ENCODE assay signal across 16 cellular contexts in the genomic region with DNA sequence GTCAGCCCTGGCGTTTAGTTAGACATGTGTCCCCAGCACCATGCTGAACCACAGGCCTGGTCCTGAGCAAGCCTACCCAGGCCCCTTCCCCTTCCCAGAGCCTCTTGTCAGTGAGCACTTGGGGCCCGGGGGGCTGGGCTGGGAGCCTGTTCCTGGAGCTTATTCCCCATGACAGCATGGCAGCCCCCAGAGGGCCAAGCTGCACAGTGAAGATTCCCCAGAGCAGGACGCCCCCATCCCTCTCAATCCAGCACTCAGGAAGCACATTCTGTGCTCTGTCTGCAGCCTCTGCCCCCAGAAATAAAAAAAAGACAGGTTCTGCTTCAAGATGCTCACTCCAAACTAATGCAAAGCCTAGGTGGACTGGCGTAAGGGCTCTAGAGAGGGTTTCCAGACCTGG.
DNase-seq lines count a peak whose midpoint lies in the region; ATAC-seq, FAIRE-seq and TF ChIP-seq lines count a peak whose summit lies in the region.
"Had no signal": no experiment of that assay in that cellular context is flagged by ENCODE, and none has a peak within 500 bp of the region (broad histone marks: within the 10 kb centered on the region; RNA-seq: fewer than 3 reads in every experiment).

No MANE protein-coding gene starts in this region.

- no peak for ATAC-seq in natural killer cell treated with Interleukin-12 subunit alpha and Interleukin-12 subunit beta and Interleukin-15 and Interleukin-18, amount 100 ng/mL, for 72 hours
- no peak for ATAC-seq in natural killer cell
- ATAC-seq: HCT116 had no signal

- no peak overlapping the region for H3K4ac ChIP-seq in H1 (replicated peaks; ENCODE audit: insufficient read length, low read depth, low read length)

- H3K36me3 ChIP-seq in H1 (ENCODE audit: control insufficient read depth in 2 of 4, insufficient read depth in 4 of 4, low read length in 3 of 4) (no peaks in the 10 kb centered on the region), neural progenitor cell (no peaks in the 10 kb centered on the region), OCI-LY7 (ENCODE audit: insufficient read depth, low read length) (no peaks in the 10 kb centered on the region)

- no peak overlapping the region for H3K23ac ChIP-seq in H1 (ENCODE audit: insufficient read length)

- no TSS peak for BruUV-seq in OCI-LY7 (replicated peaks; lab: Mats Ljungman, UMichigan)

- no peaks in the 10 kb centered on the region for H3K9me3 ChIP-seq in H1 (ENCODE audit: insufficient read depth in 2 of 2, low read depth in 1 of 2, low read length in 1 of 2)
- H3K9me3 ChIP-seq in neural progenitor cell (ENCODE audit: low read depth), result no peaks in the 10 kb centered on the region
- H3K9me3 ChIP-seq in OCI-LY7 (ENCODE audit: low read length), result no peaks in the 10 kb centered on the region

- no peak for TF ChIP-seq EP300 in H1 (IDR thresholded peaks at IDR 0.05; ENCODE audit: borderline replicate concordance in 1 of 2, low read depth in 2 of 2, low read length in 2 of 2)

- H3F3A ChIP-seq in neural progenitor cell (ENCODE audit: low read depth), result peaks cover 17% of the 10 kb centered on the region

- peaks cover 9% of the 10 kb centered on the region for H3K9me3 Mint-ChIP-seq in natural killer cell treated with Interleukin-12 subunit alpha and Interleukin-12 subunit beta and Interleukin-15 and Interleukin-18, amount 100 ng/mL, for 72 hours
- H3K9me3 Mint-ChIP-seq in natural killer cell, result peaks cover 3 to 8% of the 10 kb centered on the region in 2 donors
- peaks cover 12% of the 10 kb centered on the region for H3K9me3 Mint-ChIP-seq in neural progenitor cell

- H3K4me3 ChIP-seq in H1 (ENCODE audit: extremely low read depth in 1 of 4, insufficient read depth in 2 of 4, low read depth in 3 of 4, low read length in 4 of 4) (no peak overlapping the region), neural progenitor cell (no peak overlapping the region), OCI-LY7 (ENCODE audit: low read depth, low read length, poor library complexity, severe bottlenecking) (no peak overlapping the region)

- H3K36me3 Mint-ChIP-seq in natural killer cell treated with Interleukin-12 subunit alpha and Interleukin-12 subunit beta and Interleukin-15 and Interleukin-18, amount 100 ng/mL, for 72 hours, result peaks cover 29% of the 10 kb centered on the region
- H3K36me3 Mint-ChIP-seq in natural killer cell (peaks cover 12% of the 10 kb centered on the region), neural progenitor cell (peaks cover 2% of the 10 kb centered on the region)

- H4K91ac ChIP-seq in H1 (replicated peaks; ENCODE audit: insufficient read length, low read length), result no peak overlapping the region

- 91% methylated on average over 4 of the region's 4 CpGs; no CpG with 5 or more reads in 1 of the 2 experiments for WGBS in H1 (ENCODE audit: extremely low coverage in 1 of 2, insufficient coverage in 1 of 2, insufficient read length in 1 of 2, insufficient replicate concordance in 2 of 2, low coverage in 1 of 2, low lambda C conversion rate in 2 of 2, missing lambda C conversion rate in 1 of 2), 2 experiments

- H2BK120ac ChIP-seq in H1 (replicated peaks; ENCODE audit: low read depth, low read length), result no peak overlapping the region

- peak overlapping the region; percentile 21 to 61 for H3K27ac Mint-ChIP-seq in natural killer cell treated with Interleukin-12 subunit alpha and Interleukin-12 subunit beta and Interleukin-15 and Interleukin-18, amount 100 ng/mL, for 72 hours
- H3K27ac Mint-ChIP-seq in natural killer cell (peak overlapping the region in 1 of 2 donors; percentile 65), neural progenitor cell (peak overlapping the region; percentile 57)

- H3K4me3 Mint-ChIP-seq in natural killer cell treated with Interleukin-12 subunit alpha and Interleukin-12 subunit beta and Interleukin-15 and Interleukin-18, amount 100 ng/mL, for 72 hours, result no peak overlapping the region
- H3K4me3 Mint-ChIP-seq in natural killer cell (no peak overlapping the region), neural progenitor cell (no peak overlapping the region)
- H3K4me3 Mint-ChIP-seq: CD4-positive, alpha-beta memory T cell had no signal

- no peak overlapping the region for H2BK12ac ChIP-seq in H1 (ENCODE audit: low read depth, low read length)

- H3K4me2 ChIP-seq in H1 (ENCODE audit: insufficient read depth in 1 of 2, low read depth in 2 of 2, low read length in 2 of 2), result no peak overlapping the region
- H3K4me2 ChIP-seq in neural progenitor cell, result no peak overlapping the region
- H3K4me2 ChIP-seq in OCI-LY7 (ENCODE audit: low read length), result no peak overlapping the region

- 0 out of 2 replicates have a peak overlapping the region, but pooled peaks have one; percentile 46 for H2BK15ac ChIP-seq in H1 (ENCODE audit: low read length)

- no peak overlapping the region for H2AK5ac ChIP-seq in H1 (ENCODE audit: low read depth, low read length)

- H3K56ac ChIP-seq in H1 (replicated peaks; ENCODE audit: insufficient read length, low read depth, low read length), result no peak overlapping the region

- H3K9me2 ChIP-seq in OCI-LY7 (ENCODE audit: insufficient read depth, low read length), result no peaks in the 10 kb centered on the region

- no peaks in the 10 kb centered on the region for H3K79me1 ChIP-seq in H1 (ENCODE audit: low read depth, low read length)

- no peak for TF ChIP-seq RAD21 in H1 (IDR thresholded peaks at IDR 0.05 in 1 of 2, conservative IDR thresholded peaks at IDR 0.05 in 1 of 2; ENCODE audit: low read depth in 2 of 2, low read length in 2 of 2)

- CTCF ChIA-PET in H1 (lab: Charles Lee; ENCODE audit: partially characterized antibody) (interaction anchor here (0.9 to 5.0 kb wide), 5 partner anchors 10 to 56 kb away, joined by 3 to 28 read pairs (median 5); no protein-coding TSS in a partner anchor), OCI-LY7 (lab: Charles Lee; ENCODE audit: unreplicated experiment) (no interaction called here)

- peaks cover 0 to 19% (median 8%) of the 10 kb centered on the region in 4 experiments; a peak in 3 of 7 replicates for H3K4me1 ChIP-seq in H1 (replicated peaks in 1 of 4; ENCODE audit: control insufficient read depth in 3 of 4, insufficient read depth in 4 of 4, low read length in 3 of 4)
- H3K4me1 ChIP-seq in neural progenitor cell, result peaks cover 21% of the 10 kb centered on the region
- H3K4me1 ChIP-seq in OCI-LY7 (ENCODE audit: insufficient read depth, low read length, poor library complexity, severe bottlenecking), result no peaks in the 10 kb centered on the region

- H3K79me2 ChIP-seq in H1 (ENCODE audit: control insufficient read depth in 1 of 2, insufficient read depth in 2 of 2, low read length in 2 of 2), result no peaks in the 10 kb centered on the region
- H3K79me2 ChIP-seq in neural progenitor cell (ENCODE audit: low read depth), result no peaks in the 10 kb centered on the region
- no peaks in the 10 kb centered on the region for H3K79me2 ChIP-seq in OCI-LY7 (ENCODE audit: insufficient read depth, low read depth, low read length)

- no peak overlapping the region for H4K5ac ChIP-seq in H1 (ENCODE audit: insufficient read length, low read depth, low read length)

- POLR2A ChIA-PET in H1 (lab: Charles Lee; ENCODE audit: partially characterized antibody) (no interaction called here), OCI-LY7 (lab: Charles Lee) (no interaction called here)

- no peaks in the 10 kb centered on the region for H3K27me3 Mint-ChIP-seq in natural killer cell treated with Interleukin-12 subunit alpha and Interleukin-12 subunit beta and Interleukin-15 and Interleukin-18, amount 100 ng/mL, for 72 hours
- H3K27me3 Mint-ChIP-seq in natural killer cell (ENCODE audit: low read depth in 2 of 2) (no peaks in the 10 kb centered on the region), neural progenitor cell (ENCODE audit: insufficient read depth, low read depth) (peaks cover 2% of the 10 kb centered on the region)
- H3K27me3 Mint-ChIP-seq: CD4-positive, alpha-beta memory T cell had no signal

- H3K27me3 ChIP-seq in H1 (replicated peaks in 1 of 4; ENCODE audit: control insufficient read depth in 3 of 4, extremely low read depth in 1 of 4, insufficient read depth in 3 of 4, low read length in 3 of 4) (no peaks in the 10 kb centered on the region; a peak in 1 of 7 replicates), neural progenitor cell (no peaks in the 10 kb centered on the region)

- no peak for DNase-seq in natural killer cell treated with Interleukin-12 subunit alpha and Interleukin-12 subunit beta and Interleukin-15 and Interleukin-18, amount 100 ng/mL, for 72 hours (ENCODE audit: low spot score)
- DNase-seq in natural killer cell (no peak), H1 (ENCODE audit: low read depth in 1 of 2, low spot score in 2 of 2) (no peak), neural progenitor cell (ENCODE audit: low spot score) (no peak), substantia nigra (lab: John Stamatoyannopoulos, UW) (no peak), amygdala (lab: John Stamatoyannopoulos, UW) (no peak), OCI-LY7 (ENCODE audit: low spot score) (no peak), kidney glomerular epithelial cell (lab: John Stamatoyannopoulos, UW) (no peak)
- DNase-seq: ACHN; C1 segment of cervical spinal cord; CD4-positive, alpha-beta memory T cell; DND-41; GDM1 had no signal

- no peak overlapping the region for H3K14ac ChIP-seq in H1 (ENCODE audit: insufficient read length)

- H3K23me2 ChIP-seq in H1 (ENCODE audit: low read depth, low read length), result peaks cover 5% of the 10 kb centered on the region; the same call in 1 of the 2 replicates

- FAIRE-seq in H1 (lab: Jason Lieb, UNC), result no peak
- FAIRE-seq: D721Med, H54 had no signal

- H3K4me1 Mint-ChIP-seq in natural killer cell treated with Interleukin-12 subunit alpha and Interleukin-12 subunit beta and Interleukin-15 and Interleukin-18, amount 100 ng/mL, for 72 hours (ENCODE audit: low read depth in 2 of 2), result peaks cover 30 to 33% of the 10 kb centered on the region in 2 donors
- peaks cover 42 to 71% of the 10 kb centered on the region in 2 donors for H3K4me1 Mint-ChIP-seq in natural killer cell
- peaks cover 18% of the 10 kb centered on the region for H3K4me1 Mint-ChIP-seq in neural progenitor cell

- H2BK5ac ChIP-seq in H1 (ENCODE audit: low read depth, low read length), result no peak overlapping the region

- no peak overlapping the region for H4K8ac ChIP-seq in H1 (ENCODE audit: extremely low read depth, insufficient read depth, low read length)

- H4K20me1 ChIP-seq in H1 (replicated peaks in 1 of 2; ENCODE audit: control insufficient read depth in 1 of 2, insufficient read depth in 2 of 2, low read length in 2 of 2) (no peaks in the 10 kb centered on the region), neural progenitor cell (ENCODE audit: low read depth) (no peaks in the 10 kb centered on the region), OCI-LY7 (ENCODE audit: insufficient read depth, low read length) (no peaks in the 10 kb centered on the region)

- no peak overlapping the region for H3K9ac ChIP-seq in H1 (replicated peaks in 1 of 4; ENCODE audit: extremely low read depth in 1 of 4, low read depth in 3 of 4, low read length in 3 of 4)
- no peak overlapping the region for H3K9ac ChIP-seq in neural progenitor cell

- intact Hi-C loops in natural killer cell (cut with micrococcal nuclease) (no loop called here), OCI-LY7 (cut with micrococcal nuclease; ENCODE audit: unreplicated experiment) (no loop called here)

- no peak overlapping the region for H3K18ac ChIP-seq in H1 (ENCODE audit: extremely low read depth, low read length)

- no peak for TF ChIP-seq POLR2A in H1 (IDR thresholded peaks at IDR 0.05; ENCODE audit: control extremely low read depth in 1 of 2, low read depth in 2 of 2, low read length in 2 of 2)

- H2AFZ ChIP-seq in H1 (ENCODE audit: low read length), result no peak overlapping the region
- H2AFZ ChIP-seq in neural progenitor cell (replicated peaks), result no peak overlapping the region
- H2AFZ ChIP-seq in OCI-LY7 (ENCODE audit: low read length), result no peak overlapping the region

- H3K27ac ChIP-seq in H1 (ENCODE audit: low read depth, low read length) (no peak overlapping the region), neural progenitor cell (no peak overlapping the region), substantia nigra (ENCODE audit: low read depth, low read length, poor library complexity, severe bottlenecking) (no peak overlapping the region), OCI-LY7 (ENCODE audit: low read depth, low read length, poor library complexity, severe bottlenecking) (no peak overlapping the region)

- TF ChIP-seq CTCF in natural killer cell (IDR thresholded peaks at IDR 0.05) (no peak), H1 (IDR thresholded peaks at IDR 0.05; ENCODE audit: control extremely low read depth in 1 of 3, insufficient read depth in 1 of 3, low read depth in 1 of 3, low read length in 3 of 3) (no peak), neural progenitor cell (IDR thresholded peaks at IDR 0.05) (no peak), OCI-LY7 (conservative IDR thresholded peaks at IDR 0.05; ENCODE audit: low read length) (no peak)

- H2BK20ac ChIP-seq in H1 (ENCODE audit: low read length), result no peak overlapping the region
